Comparison of ENCODE assay signal across 7 cellular contexts in genomic region chr11:79834015-79834414, GRCh38.
"Had no signal": no experiment of that assay in that cellular context is flagged by ENCODE, and none has a peak within 500 bp of the region (broad histone marks: within the 10 kb centered on the region; RNA-seq: fewer than 3 reads in every experiment).

No MANE protein-coding gene starts in this region.

- H3K4me2 ChIP-seq: GM23338 had no signal

- FAIRE-seq: H1, H54, HepG2 had no signal

- H3K27ac ChIP-seq: HL-60 had no signal

- DNase-seq: H9, HFFc6 had no signal

- H3K4me3 ChIP-seq: GM23338 had no signal

- H2AFZ ChIP-seq: GM23338 had no signal
